Comparison of ENCODE assay signal across 1 cellular context in the genomic region with DNA sequence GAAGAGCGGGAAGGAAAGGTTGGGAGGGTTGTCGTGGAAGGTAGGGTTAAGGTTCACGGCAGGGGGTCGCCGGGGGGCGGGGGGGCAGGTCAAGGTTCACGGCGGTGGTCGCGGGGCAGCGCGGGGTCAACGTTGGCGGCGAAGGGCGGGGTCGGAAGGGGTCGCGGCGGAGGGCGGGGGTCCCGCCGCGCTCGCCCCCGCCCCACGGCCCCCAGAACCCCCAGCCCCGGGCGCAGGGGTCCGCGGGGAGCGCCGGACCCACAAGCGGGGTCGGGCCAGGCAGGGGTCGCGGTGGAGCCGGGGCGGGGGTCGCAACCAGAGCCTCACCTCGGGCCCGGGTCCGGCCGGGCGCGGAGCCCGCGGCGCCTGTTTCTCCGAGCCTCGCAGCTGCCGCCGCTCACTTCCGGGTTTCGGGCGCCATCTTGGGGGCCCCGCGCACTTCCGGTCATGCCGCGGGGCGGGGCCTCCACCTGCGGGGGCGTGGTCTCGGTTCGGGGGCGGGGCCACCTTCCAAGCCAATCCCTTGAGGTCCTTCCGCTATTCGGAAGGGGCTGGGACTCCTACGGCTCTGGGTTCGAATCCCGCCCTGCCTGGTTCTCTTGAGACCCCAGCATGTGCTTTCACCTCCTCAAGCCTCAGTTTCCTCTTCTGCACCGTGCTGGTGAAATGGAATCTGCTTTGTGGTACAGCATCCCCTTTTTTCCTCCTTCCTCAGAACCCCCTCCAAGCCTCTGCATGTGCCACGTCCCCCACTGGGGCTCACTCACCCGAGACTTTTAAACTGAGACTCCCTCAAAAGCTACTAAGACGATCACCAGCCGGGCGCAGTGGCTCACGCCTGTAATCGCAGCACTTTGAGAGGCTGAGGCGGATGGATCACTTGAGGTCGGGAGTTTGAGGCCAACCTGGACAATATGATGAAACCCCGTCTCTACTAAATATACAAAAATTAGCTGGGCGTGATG.
TF ChIP-seq lines count a peak whose summit lies in the region.

A gene with protein sequence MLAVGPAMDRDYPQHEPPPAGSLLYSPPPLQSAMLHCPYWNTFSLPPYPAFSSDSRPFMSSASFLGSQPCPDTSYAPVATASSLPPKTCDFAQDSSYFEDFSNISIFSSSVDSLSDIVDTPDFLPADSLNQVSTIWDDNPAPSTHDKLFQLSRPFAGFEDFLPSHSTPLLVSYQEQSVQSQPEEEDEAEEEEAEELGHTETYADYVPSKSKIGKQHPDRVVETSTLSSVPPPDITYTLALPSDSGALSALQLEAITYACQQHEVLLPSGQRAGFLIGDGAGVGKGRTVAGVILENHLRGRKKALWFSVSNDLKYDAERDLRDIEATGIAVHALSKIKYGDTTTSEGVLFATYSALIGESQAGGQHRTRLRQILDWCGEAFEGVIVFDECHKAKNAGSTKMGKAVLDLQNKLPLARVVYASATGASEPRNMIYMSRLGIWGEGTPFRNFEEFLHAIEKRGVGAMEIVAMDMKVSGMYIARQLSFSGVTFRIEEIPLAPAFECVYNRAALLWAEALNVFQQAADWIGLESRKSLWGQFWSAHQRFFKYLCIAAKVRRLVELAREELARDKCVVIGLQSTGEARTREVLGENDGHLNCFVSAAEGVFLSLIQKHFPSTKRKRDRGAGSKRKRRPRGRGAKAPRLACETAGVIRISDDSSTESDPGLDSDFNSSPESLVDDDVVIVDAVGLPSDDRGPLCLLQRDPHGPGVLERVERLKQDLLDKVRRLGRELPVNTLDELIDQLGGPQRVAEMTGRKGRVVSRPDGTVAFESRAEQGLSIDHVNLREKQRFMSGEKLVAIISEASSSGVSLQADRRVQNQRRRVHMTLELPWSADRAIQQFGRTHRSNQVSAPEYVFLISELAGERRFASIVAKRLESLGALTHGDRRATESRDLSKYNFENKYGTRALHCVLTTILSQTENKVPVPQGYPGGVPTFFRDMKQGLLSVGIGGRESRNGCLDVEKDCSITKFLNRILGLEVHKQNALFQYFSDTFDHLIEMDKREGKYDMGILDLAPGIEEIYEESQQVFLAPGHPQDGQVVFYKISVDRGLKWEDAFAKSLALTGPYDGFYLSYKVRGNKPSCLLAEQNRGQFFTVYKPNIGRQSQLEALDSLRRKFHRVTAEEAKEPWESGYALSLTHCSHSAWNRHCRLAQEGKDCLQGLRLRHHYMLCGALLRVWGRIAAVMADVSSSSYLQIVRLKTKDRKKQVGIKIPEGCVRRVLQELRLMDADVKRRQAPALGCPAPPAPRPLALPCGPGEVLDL (N-terminal part only) (minus strand): TSS at position 424 of the 965 bp plus-strand sequence. CDS start 19,992 bp downstream, outside the sequence.

TF ChIP-seq in HepG2, 621 proteins besides CTCF, POLR2A, EP300 and RAD21 (continued from another document and continues in another):
- TF ChIP-seq ASH2L (IDR thresholded peaks at IDR 0.05; ENCODE audit: insufficient read length, low read depth, low read length) (peak; percentile 6), ZNF816 (CRISPR knock-in tag; IDR thresholded peaks at IDR 0.05; ENCODE audit: borderline replicate concordance) (0 out of 2 replicates have a peak, but pooled peaks have one; percentile 39), TAF1 (CRISPR knock-in tag; IDR thresholded peaks at IDR 0.05) (peak; percentile 91), ZNF776 (CRISPR knock-in tag; IDR thresholded peaks at IDR 0.05) (0 out of 2 replicates have a peak, but pooled peaks have one; percentile 38), BCL6 (CRISPR knock-in tag; IDR thresholded peaks at IDR 0.05) (0 out of 2 replicates have a peak, but pooled peaks have one; percentile 23), KDM5B (CRISPR knock-in tag; IDR thresholded peaks at IDR 0.05; ENCODE audit: borderline replicate concordance) (peak; percentile 27; the same call in 1 of the 2 replicates), ZSCAN20 (CRISPR knock-in tag; IDR thresholded peaks at IDR 0.05; ENCODE audit: borderline replicate concordance) (0 out of 2 replicates have a peak, but pooled peaks have one; percentile 54), ZNF282 (IDR thresholded peaks at IDR 0.05; ENCODE audit: partially characterized antibody) (no peak), STAG1 (CRISPR knock-in tag; IDR thresholded peaks at IDR 0.05) (no peak), SATB2 (CRISPR knock-in tag; IDR thresholded peaks at IDR 0.05) (no peak), MTA3 (CRISPR knock-in tag; IDR thresholded peaks at IDR 0.05) (no peak), GABPA (IDR thresholded peaks at IDR 0.05; ENCODE audit: low read depth, low read length) (peak; percentile 80), GABPA (CRISPR knock-in tag; IDR thresholded peaks at IDR 0.05; ENCODE audit: low read depth) (peak; percentile 87), HMGA1 (CRISPR knock-in tag; conservative IDR thresholded peaks at IDR 0.05) (no peak), MED8 (CRISPR knock-in tag; IDR thresholded peaks at IDR 0.05; ENCODE audit: insufficient replicate concordance) (peak; percentile 16), JDP2 (CRISPR knock-in tag; IDR thresholded peaks at IDR 0.05; ENCODE audit: borderline replicate concordance) (no peak), ZNF446 (CRISPR knock-in tag; IDR thresholded peaks at IDR 0.05) (peak; percentile 50; the same call in 1 of the 2 replicates), SOX6 (IDR thresholded peaks at IDR 0.05) (no peak), SOX6 (CRISPR knock-in tag; IDR thresholded peaks at IDR 0.05) (0 out of 2 replicates have a peak, but pooled peaks have one; percentile 12), GZF1 (CRISPR knock-in tag; IDR thresholded peaks at IDR 0.05) (no peak), ZFP36L1 (CRISPR knock-in tag; IDR thresholded peaks at IDR 0.05) (no peak)
- TF ChIP-seq, protein P1, sequence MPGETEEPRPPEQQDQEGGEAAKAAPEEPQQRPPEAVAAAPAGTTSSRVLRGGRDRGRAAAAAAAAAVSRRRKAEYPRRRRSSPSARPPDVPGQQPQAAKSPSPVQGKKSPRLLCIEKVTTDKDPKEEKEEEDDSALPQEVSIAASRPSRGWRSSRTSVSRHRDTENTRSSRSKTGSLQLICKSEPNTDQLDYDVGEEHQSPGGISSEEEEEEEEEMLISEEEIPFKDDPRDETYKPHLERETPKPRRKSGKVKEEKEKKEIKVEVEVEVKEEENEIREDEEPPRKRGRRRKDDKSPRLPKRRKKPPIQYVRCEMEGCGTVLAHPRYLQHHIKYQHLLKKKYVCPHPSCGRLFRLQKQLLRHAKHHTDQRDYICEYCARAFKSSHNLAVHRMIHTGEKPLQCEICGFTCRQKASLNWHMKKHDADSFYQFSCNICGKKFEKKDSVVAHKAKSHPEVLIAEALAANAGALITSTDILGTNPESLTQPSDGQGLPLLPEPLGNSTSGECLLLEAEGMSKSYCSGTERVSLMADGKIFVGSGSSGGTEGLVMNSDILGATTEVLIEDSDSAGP (CRISPR knock-in tag; IDR thresholded peaks at IDR 0.05; ENCODE audit: borderline replicate concordance), result peak; percentile 33; the same call in 1 of the 2 replicates
- TF ChIP-seq, protein P2, sequence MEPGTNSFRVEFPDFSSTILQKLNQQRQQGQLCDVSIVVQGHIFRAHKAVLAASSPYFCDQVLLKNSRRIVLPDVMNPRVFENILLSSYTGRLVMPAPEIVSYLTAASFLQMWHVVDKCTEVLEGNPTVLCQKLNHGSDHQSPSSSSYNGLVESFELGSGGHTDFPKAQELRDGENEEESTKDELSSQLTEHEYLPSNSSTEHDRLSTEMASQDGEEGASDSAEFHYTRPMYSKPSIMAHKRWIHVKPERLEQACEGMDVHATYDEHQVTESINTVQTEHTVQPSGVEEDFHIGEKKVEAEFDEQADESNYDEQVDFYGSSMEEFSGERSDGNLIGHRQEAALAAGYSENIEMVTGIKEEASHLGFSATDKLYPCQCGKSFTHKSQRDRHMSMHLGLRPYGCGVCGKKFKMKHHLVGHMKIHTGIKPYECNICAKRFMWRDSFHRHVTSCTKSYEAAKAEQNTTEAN (CRISPR knock-in tag; conservative IDR thresholded peaks at IDR 0.05), result no peak
- TF ChIP-seq, protein P3, sequence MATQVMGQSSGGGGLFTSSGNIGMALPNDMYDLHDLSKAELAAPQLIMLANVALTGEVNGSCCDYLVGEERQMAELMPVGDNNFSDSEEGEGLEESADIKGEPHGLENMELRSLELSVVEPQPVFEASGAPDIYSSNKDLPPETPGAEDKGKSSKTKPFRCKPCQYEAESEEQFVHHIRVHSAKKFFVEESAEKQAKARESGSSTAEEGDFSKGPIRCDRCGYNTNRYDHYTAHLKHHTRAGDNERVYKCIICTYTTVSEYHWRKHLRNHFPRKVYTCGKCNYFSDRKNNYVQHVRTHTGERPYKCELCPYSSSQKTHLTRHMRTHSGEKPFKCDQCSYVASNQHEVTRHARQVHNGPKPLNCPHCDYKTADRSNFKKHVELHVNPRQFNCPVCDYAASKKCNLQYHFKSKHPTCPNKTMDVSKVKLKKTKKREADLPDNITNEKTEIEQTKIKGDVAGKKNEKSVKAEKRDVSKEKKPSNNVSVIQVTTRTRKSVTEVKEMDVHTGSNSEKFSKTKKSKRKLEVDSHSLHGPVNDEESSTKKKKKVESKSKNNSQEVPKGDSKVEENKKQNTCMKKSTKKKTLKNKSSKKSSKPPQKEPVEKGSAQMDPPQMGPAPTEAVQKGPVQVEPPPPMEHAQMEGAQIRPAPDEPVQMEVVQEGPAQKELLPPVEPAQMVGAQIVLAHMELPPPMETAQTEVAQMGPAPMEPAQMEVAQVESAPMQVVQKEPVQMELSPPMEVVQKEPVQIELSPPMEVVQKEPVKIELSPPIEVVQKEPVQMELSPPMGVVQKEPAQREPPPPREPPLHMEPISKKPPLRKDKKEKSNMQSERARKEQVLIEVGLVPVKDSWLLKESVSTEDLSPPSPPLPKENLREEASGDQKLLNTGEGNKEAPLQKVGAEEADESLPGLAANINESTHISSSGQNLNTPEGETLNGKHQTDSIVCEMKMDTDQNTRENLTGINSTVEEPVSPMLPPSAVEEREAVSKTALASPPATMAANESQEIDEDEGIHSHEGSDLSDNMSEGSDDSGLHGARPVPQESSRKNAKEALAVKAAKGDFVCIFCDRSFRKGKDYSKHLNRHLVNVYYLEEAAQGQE (IDR thresholded peaks at IDR 0.05; ENCODE audit: borderline replicate concordance in 1 of 2, low read depth in 1 of 2, low read length in 2 of 2), result peak in 1 of 2 experiments; percentile 70; a peak in 1 of 4 replicates
- TF ChIP-seq, protein P4, sequence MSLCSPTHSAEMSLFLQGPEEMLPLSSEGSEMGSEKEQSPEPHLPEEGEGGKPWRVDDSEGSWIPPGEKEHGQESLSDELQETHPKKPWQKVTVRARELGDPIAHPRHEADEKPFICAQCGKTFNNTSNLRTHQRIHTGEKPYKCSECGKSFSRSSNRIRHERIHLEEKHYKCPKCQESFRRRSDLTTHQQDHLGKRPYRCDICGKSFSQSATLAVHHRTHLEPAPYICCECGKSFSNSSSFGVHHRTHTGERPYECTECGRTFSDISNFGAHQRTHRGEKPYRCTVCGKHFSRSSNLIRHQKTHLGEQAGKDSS (CRISPR knock-in tag; IDR thresholded peaks at IDR 0.05; ENCODE audit: borderline replicate concordance, low read depth), result no peak
- TF ChIP-seq, protein P5, sequence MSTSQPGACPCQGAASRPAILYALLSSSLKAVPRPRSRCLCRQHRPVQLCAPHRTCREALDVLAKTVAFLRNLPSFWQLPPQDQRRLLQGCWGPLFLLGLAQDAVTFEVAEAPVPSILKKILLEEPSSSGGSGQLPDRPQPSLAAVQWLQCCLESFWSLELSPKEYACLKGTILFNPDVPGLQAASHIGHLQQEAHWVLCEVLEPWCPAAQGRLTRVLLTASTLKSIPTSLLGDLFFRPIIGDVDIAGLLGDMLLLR (CRISPR knock-in tag; IDR thresholded peaks at IDR 0.05), result 0 out of 2 replicates have a peak, but pooled peaks have one; percentile 33
- TF ChIP-seq, protein P6, sequence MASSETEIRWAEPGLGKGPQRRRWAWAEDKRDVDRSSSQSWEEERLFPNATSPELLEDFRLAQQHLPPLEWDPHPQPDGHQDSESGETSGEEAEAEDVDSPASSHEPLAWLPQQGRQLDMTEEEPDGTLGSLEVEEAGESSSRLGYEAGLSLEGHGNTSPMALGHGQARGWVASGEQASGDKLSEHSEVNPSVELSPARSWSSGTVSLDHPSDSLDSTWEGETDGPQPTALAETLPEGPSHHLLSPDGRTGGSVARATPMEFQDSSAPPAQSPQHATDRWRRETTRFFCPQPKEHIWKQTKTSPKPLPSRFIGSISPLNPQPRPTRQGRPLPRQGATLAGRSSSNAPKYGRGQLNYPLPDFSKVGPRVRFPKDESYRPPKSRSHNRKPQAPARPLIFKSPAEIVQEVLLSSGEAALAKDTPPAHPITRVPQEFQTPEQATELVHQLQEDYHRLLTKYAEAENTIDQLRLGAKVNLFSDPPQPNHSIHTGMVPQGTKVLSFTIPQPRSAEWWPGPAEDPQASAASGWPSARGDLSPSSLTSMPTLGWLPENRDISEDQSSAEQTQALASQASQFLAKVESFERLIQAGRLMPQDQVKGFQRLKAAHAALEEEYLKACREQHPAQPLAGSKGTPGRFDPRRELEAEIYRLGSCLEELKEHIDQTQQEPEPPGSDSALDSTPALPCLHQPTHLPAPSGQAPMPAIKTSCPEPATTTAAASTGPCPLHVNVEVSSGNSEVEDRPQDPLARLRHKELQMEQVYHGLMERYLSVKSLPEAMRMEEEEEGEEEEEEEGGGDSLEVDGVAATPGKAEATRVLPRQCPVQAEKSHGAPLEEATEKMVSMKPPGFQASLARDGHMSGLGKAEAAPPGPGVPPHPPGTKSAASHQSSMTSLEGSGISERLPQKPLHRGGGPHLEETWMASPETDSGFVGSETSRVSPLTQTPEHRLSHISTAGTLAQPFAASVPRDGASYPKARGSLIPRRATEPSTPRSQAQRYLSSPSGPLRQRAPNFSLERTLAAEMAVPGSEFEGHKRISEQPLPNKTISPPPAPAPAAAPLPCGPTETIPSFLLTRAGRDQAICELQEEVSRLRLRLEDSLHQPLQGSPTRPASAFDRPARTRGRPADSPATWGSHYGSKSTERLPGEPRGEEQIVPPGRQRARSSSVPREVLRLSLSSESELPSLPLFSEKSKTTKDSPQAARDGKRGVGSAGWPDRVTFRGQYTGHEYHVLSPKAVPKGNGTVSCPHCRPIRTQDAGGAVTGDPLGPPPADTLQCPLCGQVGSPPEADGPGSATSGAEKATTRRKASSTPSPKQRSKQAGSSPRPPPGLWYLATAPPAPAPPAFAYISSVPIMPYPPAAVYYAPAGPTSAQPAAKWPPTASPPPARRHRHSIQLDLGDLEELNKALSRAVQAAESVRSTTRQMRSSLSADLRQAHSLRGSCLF (CRISPR knock-in tag; IDR thresholded peaks at IDR 0.05; ENCODE audit: borderline replicate concordance), result no peak
- TF ChIP-seq, protein P7, sequence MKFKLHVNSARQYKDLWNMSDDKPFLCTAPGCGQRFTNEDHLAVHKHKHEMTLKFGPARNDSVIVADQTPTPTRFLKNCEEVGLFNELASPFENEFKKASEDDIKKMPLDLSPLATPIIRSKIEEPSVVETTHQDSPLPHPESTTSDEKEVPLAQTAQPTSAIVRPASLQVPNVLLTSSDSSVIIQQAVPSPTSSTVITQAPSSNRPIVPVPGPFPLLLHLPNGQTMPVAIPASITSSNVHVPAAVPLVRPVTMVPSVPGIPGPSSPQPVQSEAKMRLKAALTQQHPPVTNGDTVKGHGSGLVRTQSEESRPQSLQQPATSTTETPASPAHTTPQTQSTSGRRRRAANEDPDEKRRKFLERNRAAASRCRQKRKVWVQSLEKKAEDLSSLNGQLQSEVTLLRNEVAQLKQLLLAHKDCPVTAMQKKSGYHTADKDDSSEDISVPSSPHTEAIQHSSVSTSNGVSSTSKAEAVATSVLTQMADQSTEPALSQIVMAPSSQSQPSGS (CRISPR knock-in tag; IDR thresholded peaks at IDR 0.05), result 0 out of 2 replicates have a peak, but pooled peaks have one; percentile 38
- TF ChIP-seq, protein P8, sequence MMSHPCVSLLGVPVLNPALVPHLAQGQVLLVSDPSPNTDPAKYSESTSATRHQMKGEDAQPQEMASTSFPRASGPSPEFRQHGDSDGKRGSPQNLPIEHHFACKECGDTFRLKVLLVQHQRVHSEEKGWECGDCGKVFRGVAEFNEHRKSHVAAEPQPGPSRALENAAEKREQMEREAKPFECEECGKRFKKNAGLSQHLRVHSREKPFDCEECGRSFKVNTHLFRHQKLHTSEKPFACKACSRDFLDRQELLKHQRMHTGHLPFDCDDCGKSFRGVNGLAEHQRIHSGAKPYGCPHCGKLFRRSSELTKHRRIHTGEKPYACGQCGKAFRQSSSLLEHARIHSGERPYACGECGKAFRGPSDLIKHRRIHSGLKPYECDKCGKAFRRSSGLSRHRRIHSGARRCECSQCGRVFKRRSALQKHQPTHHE (CRISPR knock-in tag; IDR thresholded peaks at IDR 0.05; ENCODE audit: borderline replicate concordance), result peak; percentile 16; the same call in 1 of the 2 replicates
